Comparison of ENCODE assay signal across 8 cellular contexts in genomic region chr14:103527408-103528157, GRCh38. TPM values are rescaled to one million over a fixed set of nuclear protein-coding genes. Genes with fewer than 3 reads are reported as not detected.
DNase-seq lines count a peak whose midpoint lies in the region; ATAC-seq and TF ChIP-seq lines count a peak whose summit lies in the region.

No MANE protein-coding gene starts in this region.

- H3K36me3 Mint-ChIP-seq in dendritic cell treated with granulocyte-macrophage colony-stimulating factor and Interleukin-4, amounts not matched to agents 40 ng/mL and 50 ng/mL, for 4 days (ENCODE audit: low read depth) = peaks cover 37% of the 10 kb centered on the region

- H3K4me2 ChIP-seq in parathyroid adenoma (ENCODE audit: low read length) = peak overlapping the region; percentile 95

- peak overlapping the region; percentile 85 for H3K27ac Mint-ChIP-seq in dendritic cell treated with granulocyte-macrophage colony-stimulating factor and Interleukin-4, amounts not matched to agents 40 ng/mL and 50 ng/mL, for 4 days

- H3K27ac ChIP-seq in parathyroid adenoma (peak overlapping the region; percentile 99), SJCRH30 (no peak overlapping the region)

- peaks cover 8% of the 10 kb centered on the region for H3K4me1 ChIP-seq in parathyroid adenoma
- H3K4me1 ChIP-seq in SJCRH30 = peaks cover 34% of the 10 kb centered on the region

- H3K4me3 ChIP-seq in GM08714 (ENCODE audit: low read length) = peak overlapping the region; percentile 83; the same call in 1 of the 2 replicates
- H3K4me3 ChIP-seq in parathyroid adenoma (ENCODE audit: low read depth, low read length) = peak overlapping the region; percentile 97
- H3K4me3 ChIP-seq in SJCRH30 = no peak overlapping the region

- H3K79me2 ChIP-seq in parathyroid adenoma = peaks cover 10% of the 10 kb centered on the region

- peaks cover 23% of the 10 kb centered on the region for H3K27me3 Mint-ChIP-seq in dendritic cell treated with granulocyte-macrophage colony-stimulating factor and Interleukin-4, amounts not matched to agents 40 ng/mL and 50 ng/mL, for 4 days

- no peaks in the 10 kb centered on the region for H3K9me3 Mint-ChIP-seq in dendritic cell treated with granulocyte-macrophage colony-stimulating factor and Interleukin-4, amounts not matched to agents 40 ng/mL and 50 ng/mL, for 4 days

- TF ChIP-seq CTCF in parathyroid adenoma (IDR thresholded peaks at IDR 0.05) = no peak

- CTCF ChIA-PET in HEK293T (lab: Yijun Ruan, JAX) = no interaction called here

- peaks cover 86% of the 10 kb centered on the region for H3K4me1 Mint-ChIP-seq in dendritic cell treated with granulocyte-macrophage colony-stimulating factor and Interleukin-4, amounts not matched to agents 40 ng/mL and 50 ng/mL, for 4 days (ENCODE audit: low read depth)

- H3K27me3 ChIP-seq in parathyroid adenoma (ENCODE audit: control insufficient read depth, insufficient read depth, low read length) (no peaks in the 10 kb centered on the region), SJCRH30 (no peaks in the 10 kb centered on the region; the same call in 1 of the 2 replicates)

- POLR2A ChIA-PET in HEK293T (lab: Yijun Ruan, JAX) = interaction anchor here (1.1 to 7.7 kb wide), 6 partner anchors 7 to 30 kb away, joined by 3 to 83 read pairs (median 9); partner anchors contain the start of gene CKB

- H2AFZ ChIP-seq in parathyroid adenoma = no peak overlapping the region

- DNase-seq in MV-4-11 (lab: John Stamatoyannopoulos, UW) (peak; percentile 93), SHP77 treated with DMSO at 0.1 percent for 48 hours (lab: John Stamatoyannopoulos, UW) (no peak), SJCRH30 (no peak), HEK293T (ENCODE audit: extremely low spot score) (no peak)

- H3K9ac ChIP-seq in parathyroid adenoma = no peak overlapping the region

- H3K36me3 ChIP-seq in parathyroid adenoma (ENCODE audit: control insufficient read depth, insufficient read depth, low read length) (no peaks in the 10 kb centered on the region), SJCRH30 (peaks cover 4% of the 10 kb centered on the region; the same call in 1 of the 2 replicates)

- intact Hi-C loops in dendritic cell treated with granulocyte-macrophage colony-stimulating factor and Interleukin-4, amounts not matched to agents 40 ng/mL and 50 ng/mL, for 4 days (cut with micrococcal nuclease) = loop anchor here (5.0 kb wide), 1 partner anchor 35 kb away; the partner anchor contains the start of genes BAG5 and COA8

- peak; percentile 55 for ATAC-seq in GM21390 (IDR thresholded peaks at IDR 0.05; ENCODE audit: unreplicated experiment)

- peak overlapping the region; percentile 97 for H3K4me3 Mint-ChIP-seq in dendritic cell treated with granulocyte-macrophage colony-stimulating factor and Interleukin-4, amounts not matched to agents 40 ng/mL and 50 ng/mL, for 4 days

- H3K9me3 ChIP-seq in parathyroid adenoma (ENCODE audit: control insufficient read depth, low read length) (no peaks in the 10 kb centered on the region), SJCRH30 (replicated peaks) (no peaks in the 10 kb centered on the region)

TF ChIP-seq in HEK293T, 16 proteins besides CTCF, POLR2A, EP300 and RAD21:
- TF ChIP-seq CTBP1 (IDR thresholded peaks at IDR 0.05; ENCODE audit: borderline replicate concordance) (no peak), HDGF (IDR thresholded peaks at IDR 0.05; ENCODE audit: borderline replicate concordance) (no peak), FOXM1 (IDR thresholded peaks at IDR 0.05; ENCODE audit: borderline replicate concordance) (no peak), L3MBTL2 (conservative IDR thresholded peaks at IDR 0.05) (no peak), SP1 (IDR thresholded peaks at IDR 0.05) (no peak)
- TF ChIP-seq, protein P1, sequence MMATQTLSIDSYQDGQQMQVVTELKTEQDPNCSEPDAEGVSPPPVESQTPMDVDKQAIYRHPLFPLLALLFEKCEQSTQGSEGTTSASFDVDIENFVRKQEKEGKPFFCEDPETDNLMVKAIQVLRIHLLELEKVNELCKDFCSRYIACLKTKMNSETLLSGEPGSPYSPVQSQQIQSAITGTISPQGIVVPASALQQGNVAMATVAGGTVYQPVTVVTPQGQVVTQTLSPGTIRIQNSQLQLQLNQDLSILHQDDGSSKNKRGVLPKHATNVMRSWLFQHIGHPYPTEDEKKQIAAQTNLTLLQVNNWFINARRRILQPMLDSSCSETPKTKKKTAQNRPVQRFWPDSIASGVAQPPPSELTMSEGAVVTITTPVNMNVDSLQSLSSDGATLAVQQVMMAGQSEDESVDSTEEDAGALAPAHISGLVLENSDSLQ (IDR thresholded peaks at IDR 0.05) = no peak

RNA-seq across cellular contexts. Expression of gene TRMT61A, which starts 1.4 kb away (rescaled TPM):
- total RNA-seq in SJCRH30 (2014; rRNA removed; shearing (Covaris generic)) = 18.1 and 18.7 TPM in 2 replicates

RNA-seq across cellular contexts. Expression of gene CKB, which starts 5.0 kb away (rescaled TPM):
- 66.4 and 84.4 TPM in 2 replicates for total RNA-seq in SJCRH30 (2014; rRNA removed; shearing (Covaris generic))

RNA-seq across cellular contexts. Expression of gene BAG5, which starts 34.9 kb away (rescaled TPM):
- 43.7 and 45.9 TPM in 2 replicates for total RNA-seq in SJCRH30 (2014; rRNA removed; shearing (Covaris generic))

RNA-seq across cellular contexts. Expression of gene COA8, which starts 35.2 kb away (rescaled TPM):
- 43.0 and 47.2 TPM in 2 replicates for total RNA-seq in SJCRH30 (2014; rRNA removed; shearing (Covaris generic))
